ENCODE assay signal across 9 cellular contexts in genomic region chr19:43902399-43902798, GRCh38. TPM values are rescaled to one million over a fixed set of nuclear protein-coding genes. Genes with fewer than 3 reads are reported as not detected.
DNase-seq lines count a peak whose midpoint lies in the region; ATAC-seq, FAIRE-seq and TF ChIP-seq lines count a peak whose summit lies in the region.
"Had no signal": no experiment of that assay in that cellular context is flagged by ENCODE, and none has a peak within 500 bp of the region (broad histone marks: within the 10 kb centered on the region; RNA-seq: fewer than 3 reads in every experiment).

No MANE protein-coding gene starts in this region.

- H3K4me3 ChIP-seq in adipocyte (ENCODE audit: low read length) (peak overlapping the region; percentile 95), lower lobe of right lung (peak overlapping the region; percentile 59), subcutaneous abdominal adipose tissue (ENCODE audit: low read depth in 1 of 5, low read length in 5 of 5) (peak overlapping the region in 4 of 5 donors; percentile 84 to 97 (median 90)), pancreas (peak overlapping the region in 2 of 4 donors; percentile 51 to 58)

- H3K27me3 ChIP-seq in adipocyte (replicated peaks; ENCODE audit: control insufficient read depth, insufficient read depth, low read length), result no peaks in the 10 kb centered on the region
- H3K27me3 ChIP-seq in lower lobe of right lung (ENCODE audit: low read depth), result no peaks in the 10 kb centered on the region
- no peaks in the 10 kb centered on the region for H3K27me3 ChIP-seq in subcutaneous abdominal adipose tissue (ENCODE audit: control insufficient read depth in 5 of 5, insufficient read depth in 4 of 5, low read length in 5 of 5)
- no peaks in the 10 kb centered on the region for H3K27me3 ChIP-seq in pancreas

- DNase-seq in activated naive CD4-positive, alpha-beta T cell (lab: John Stamatoyannopoulos, UW), result no peak
- DNase-seq in adipocyte (ENCODE audit: low read depth), result no peak
- no peak for DNase-seq in lower lobe of right lung
- no peak for DNase-seq in GM19238 (ENCODE audit: insufficient read length, low spot score)
- no peak for DNase-seq in pancreas
- DNase-seq: NCI-H526 treated with DMSO at 0.1 percent for 48 hours had no signal

- H3K4me1 ChIP-seq in adipocyte (ENCODE audit: control insufficient read depth, insufficient read depth, low read length) (peaks cover 11% of the 10 kb centered on the region), lower lobe of right lung (no peaks in the 10 kb centered on the region), subcutaneous abdominal adipose tissue (ENCODE audit: control insufficient read depth in 5 of 5, insufficient read depth in 5 of 5, low read length in 5 of 5) (peaks cover 1 to 17% (median 13%) of the 10 kb centered on the region in 5 donors), pancreas (no peaks in the 10 kb centered on the region)

- intact Hi-C loops in lower lobe of right lung (cut with DNase I) (no loop called here), pancreas (cut with DNase I) (no loop called here)

- H3K27ac ChIP-seq in lower lobe of right lung (no peak overlapping the region), subcutaneous abdominal adipose tissue (ENCODE audit: low read depth, low read length) (no peak overlapping the region), pancreas (no peak overlapping the region)

- peaks cover 62% of the 10 kb centered on the region for H3K36me3 Mint-ChIP-seq in activated naive CD4-positive, alpha-beta T cell treated with anti-CD3 and anti-CD28 coated beads, Interleukin-2, amount 50 U/mL, for 24 hours

- peak overlapping the region; percentile 92 for H3K4me3 Mint-ChIP-seq in activated naive CD4-positive, alpha-beta T cell treated with anti-CD3 and anti-CD28 coated beads, Interleukin-2, amount 50 U/mL, for 24 hours

- H3K27me3 Mint-ChIP-seq in activated naive CD4-positive, alpha-beta T cell treated with anti-CD3 and anti-CD28 coated beads, Interleukin-2, amount 50 U/mL, for 24 hours, result no peaks in the 10 kb centered on the region

- no peak for FAIRE-seq in pancreas (lab: Jason Lieb, UNC)

- TF ChIP-seq CTCF in lower lobe of right lung (IDR thresholded peaks at IDR 0.05) (no peak), pancreas (IDR thresholded peaks at IDR 0.05) (no peak)

- 86 to 87% methylated on average over 4 of the region's 4 CpGs for WGBS in pancreas, 2 donors

- H3K9ac ChIP-seq in adipocyte (ENCODE audit: low read length) (no peak overlapping the region), subcutaneous abdominal adipose tissue (ENCODE audit: low read length in 5 of 5) (no peak overlapping the region)

- no peak overlapping the region for H3K27ac Mint-ChIP-seq in activated naive CD4-positive, alpha-beta T cell treated with anti-CD3 and anti-CD28 coated beads, Interleukin-2, amount 50 U/mL, for 24 hours

- ATAC-seq in lower lobe of right lung (no peak), pancreas (no peak), GM19397 (IDR thresholded peaks at IDR 0.05; ENCODE audit: unreplicated experiment) (no peak)

- peaks cover 3% of the 10 kb centered on the region for H3K9me3 ChIP-seq in adipocyte (ENCODE audit: control insufficient read depth, low read length)
- H3K9me3 ChIP-seq in lower lobe of right lung, result peaks cover 65% of the 10 kb centered on the region
- peaks cover 15 to 74% (median 55%) of the 10 kb centered on the region in 5 donors for H3K9me3 ChIP-seq in subcutaneous abdominal adipose tissue (ENCODE audit: control insufficient read depth in 5 of 5, low read length in 5 of 5)
- H3K9me3 ChIP-seq in pancreas, result no peaks in the 10 kb centered on the region

- peaks cover 63% of the 10 kb centered on the region for H3K9me3 Mint-ChIP-seq in activated naive CD4-positive, alpha-beta T cell treated with anti-CD3 and anti-CD28 coated beads, Interleukin-2, amount 50 U/mL, for 24 hours

- H3K36me3 ChIP-seq in adipocyte (ENCODE audit: control insufficient read depth, insufficient read depth, low read length, severe bottlenecking), result peaks cover 5% of the 10 kb centered on the region
- no peaks in the 10 kb centered on the region for H3K36me3 ChIP-seq in lower lobe of right lung
- H3K36me3 ChIP-seq in subcutaneous abdominal adipose tissue (ENCODE audit: control insufficient read depth in 5 of 5, insufficient read depth in 5 of 5, low read length in 5 of 5), result peaks cover 0 to 8% (median 0%) of the 10 kb centered on the region in 5 donors
- no peaks in the 10 kb centered on the region for H3K36me3 ChIP-seq in pancreas

- H3K4me1 Mint-ChIP-seq in activated naive CD4-positive, alpha-beta T cell treated with anti-CD3 and anti-CD28 coated beads, Interleukin-2, amount 50 U/mL, for 24 hours, result peaks cover 19% of the 10 kb centered on the region

RNA-seq across cellular contexts. Expression of gene ZNF404, which starts 18.6 kb away (rescaled TPM):
- total RNA-seq in lower lobe of right lung (3.2 TPM), pancreas (1 to 10 TPM in 2 of 6 donors, under 1 TPM in 4; 0.51 to 2.5 (median 0.73) TPM)
- 1 to 10 TPM; 4.3 to 5.0 TPM for polyA plus RNA-seq in pancreas

RNA-seq across cellular contexts. Expression of gene ZNF45, which starts 32.7 kb away (rescaled TPM):
- total RNA-seq in lower lobe of right lung (13.3 TPM), pancreas (1 to 10 TPM; 2.7 to 8.7 (median 4.4) TPM)
- 1 to 10 TPM; 2.3 to 5.1 TPM for polyA plus RNA-seq in pancreas

RNA-seq across cellular contexts. Expression of gene ZNF221, which starts 48.6 kb away (rescaled TPM):
- total RNA-seq in lower lobe of right lung (6.2 TPM), pancreas (1 to 10 TPM in 5 of 6 donors, under 1 TPM in 1; 0.98 to 3.9 (median 1.5) TPM)
- polyA plus RNA-seq in pancreas, result 1 to 10 TPM in 1 of 2 donors, under 1 TPM in 1; 0.65 to 1.3 TPM
